12 cellular contexts compared by ENCODE assay signal in the genomic region with DNA sequence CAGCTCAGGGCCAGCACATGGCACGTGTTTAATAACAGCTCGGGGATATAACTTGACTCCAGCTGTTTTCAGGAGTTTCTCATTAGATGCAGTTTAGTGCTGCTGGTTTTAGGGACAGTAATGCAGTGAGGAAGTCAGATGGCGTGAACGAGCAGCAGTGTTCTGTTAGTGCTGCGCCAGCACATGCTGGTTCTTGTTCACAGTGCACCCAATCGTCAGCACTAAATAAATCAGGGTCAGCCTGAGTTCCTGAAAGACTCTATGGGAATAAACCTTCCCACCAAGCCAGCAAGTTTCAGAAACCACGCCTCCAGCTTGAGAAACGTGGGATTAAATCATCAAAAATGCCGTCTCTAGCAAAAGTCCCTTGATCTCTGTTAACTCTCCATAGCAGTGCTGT.
A peak's percentile ranks its signal among the peaks of the same experiment; 100 is the strongest.
DNase-seq lines count a peak whose midpoint lies in the region; ATAC-seq and TF ChIP-seq lines count a peak whose summit lies in the region.
"Had no signal": no experiment of that assay in that cellular context is flagged by ENCODE, and none has a peak within 500 bp of the region (broad histone marks: within the 10 kb centered on the region; RNA-seq: fewer than 3 reads in every experiment).

No MANE protein-coding gene starts in this region.

- no peak overlapping the region for H3K4me2 ChIP-seq in mesendoderm (ENCODE audit: low read length)

- TF ChIP-seq CTCF in cardiac fibroblast (IDR thresholded peaks at IDR 0.05; ENCODE audit: low read depth, low read length) (peak; percentile 1), sigmoid colon (IDR thresholded peaks at IDR 0.05) (no peak)

- no peaks in the 10 kb centered on the region for H3K79me2 ChIP-seq in mesendoderm (ENCODE audit: control insufficient read depth, insufficient read depth, low read length)

- DNase-seq in HCEC 1CT (peak; percentile 67), cardiac fibroblast (ENCODE audit: low read depth in 2 of 2) (peak; percentile 68 to 80), left ventricle myocardium superior (peak; percentile 40), sigmoid colon (peak; percentile 79), mesendoderm (no peak), NCI-H748 (lab: John Stamatoyannopoulos, UW; ENCODE audit: unreplicated experiment) (no peak), HAP-1 (ENCODE audit: low spot score in 2 of 2) (no peak)
- no peak for DNase-seq in stimulated activated CD4-positive, alpha-beta T cell treated with anti-CD3 and anti-CD28 coated beads, Interleukin-4, amount 100 ng/mL, for 4 hours
- DNase-seq: CD8-positive, alpha-beta memory T cell; NCI-H510A treated with DMSO at 0.1 percent for 48 hours; SJCRH30; stimulated activated CD4-positive, alpha-beta T cell treated with anti-CD3 and anti-CD28 coated beads, Interleukin-12 subunit alpha, Interleukin-12 subunit beta, amount 100 ng/mL, for 4 hours had no signal

- H4K8ac ChIP-seq in mesendoderm (ENCODE audit: low read depth, low read length): no peak overlapping the region

- in situ Hi-C loops in HAP-1 (cut with MboI; ENCODE audit: low sequenced_read_pairs): no loop called here

- WGBS in sigmoid colon, 2 donors: 73 to 86% methylated on average over 9 of the region's 9 CpGs
- WGBS in mesendoderm (ENCODE audit: extremely low coverage, insufficient coverage, low lambda C conversion rate): no CpG with 5 or more reads among the region's 9 CpGs

- H2BK15ac ChIP-seq in mesendoderm (replicated peaks; ENCODE audit: low read depth): no peak overlapping the region

- no peak for TF ChIP-seq POLR2A in sigmoid colon (IDR thresholded peaks at IDR 0.05)

- H2BK5ac ChIP-seq in mesendoderm (ENCODE audit: low read length): no peak overlapping the region

- no peak overlapping the region for H3K4ac ChIP-seq in mesendoderm (ENCODE audit: low read depth, low read length)

- H3K4me1 ChIP-seq in sigmoid colon: peaks cover 0 to 18% (median 0%) of the 10 kb centered on the region in 4 donors
- H3K4me1 ChIP-seq in mesendoderm (ENCODE audit: control insufficient read depth, low read depth, low read length): no peaks in the 10 kb centered on the region
- no peaks in the 10 kb centered on the region for H3K4me1 ChIP-seq in HAP-1

- no peak overlapping the region for H2AK5ac ChIP-seq in mesendoderm (ENCODE audit: low read length)

- H3K9me3 ChIP-seq in sigmoid colon: no peaks in the 10 kb centered on the region
- no peaks in the 10 kb centered on the region for H3K9me3 ChIP-seq in HAP-1
- H3K9me3 ChIP-seq: SJCRH30 had no signal

- no peaks in the 10 kb centered on the region for H3K79me1 ChIP-seq in mesendoderm (ENCODE audit: low read length)

- H3K18ac ChIP-seq in mesendoderm (ENCODE audit: low read length): no peak overlapping the region

- no peaks in the 10 kb centered on the region for H3K27me3 ChIP-seq in sigmoid colon
- H3K27me3 ChIP-seq in mesendoderm (ENCODE audit: insufficient read depth, low read length, poor library complexity): no peaks in the 10 kb centered on the region
- no peaks in the 10 kb centered on the region; the same call in 1 of the 2 replicates for H3K27me3 ChIP-seq in HAP-1 (ENCODE audit: low read depth)
- H3K27me3 ChIP-seq: SJCRH30 had no signal

- H3K4me3 ChIP-seq in cardiac fibroblast (replicated peaks in 1 of 2; ENCODE audit: low read depth in 2 of 2, low read length in 2 of 2) (no peak overlapping the region), sigmoid colon (no peak overlapping the region), mesendoderm (ENCODE audit: low read length) (no peak overlapping the region), HAP-1 (no peak overlapping the region)
- H3K4me3 ChIP-seq: SJCRH30 had no signal

- H3K36me3 ChIP-seq in sigmoid colon (no peaks in the 10 kb centered on the region), mesendoderm (ENCODE audit: control insufficient read depth, insufficient read depth, low read length) (no peaks in the 10 kb centered on the region), HAP-1 (replicated peaks) (no peaks in the 10 kb centered on the region)
- H3K36me3 ChIP-seq: SJCRH30 had no signal

- TF ChIP-seq EP300 in sigmoid colon (IDR thresholded peaks at IDR 0.05): no peak

- no peak overlapping the region for H2BK120ac ChIP-seq in mesendoderm (ENCODE audit: low read depth, low read length)

- no peak overlapping the region for H3K9ac ChIP-seq in mesendoderm (ENCODE audit: low read length)

- peak; percentile 87 for ATAC-seq in left ventricle myocardium superior

- peak overlapping the region in 2 of 4 donors; percentile 20 to 22 for H3K27ac ChIP-seq in sigmoid colon
- no peak overlapping the region for H3K27ac ChIP-seq in mesendoderm (ENCODE audit: low read depth, low read length)
- H3K27ac ChIP-seq: SJCRH30 had no signal

- H4K5ac ChIP-seq in mesendoderm (ENCODE audit: low read length): no peak overlapping the region

- no peak overlapping the region for H3K23ac ChIP-seq in mesendoderm (ENCODE audit: low read length)

- intact Hi-C loops in left ventricle myocardium superior (cut with micrococcal nuclease): no loop called here
- intact Hi-C loops in sigmoid colon (cut with DNase I): no loop called here

- no peak overlapping the region for H3K56ac ChIP-seq in mesendoderm (ENCODE audit: low read length)

Comparison
In these comparisons a context has a peak if more than half of its experiments do, and no peak if none do; other contexts are left out.
1. DNase-seq: peak in HCEC 1CT (single experiment), cardiac fibroblast (2 of 2), left ventricle myocardium superior (single experiment) and sigmoid colon (single experiment); none in stimulated activated CD4-positive, alpha-beta T cell treated with anti-CD3 and anti-CD28 coated beads, Interleukin-4, amount 100 ng/mL, for 4 hours (0 of 2), mesendoderm (single experiment), NCI-H748 (single experiment) and HAP-1 (0 of 2).